ENCODE assay signal across 9 cellular contexts in genomic region chr20:18400460-18400859, GRCh38.
"Had no signal": no experiment of that assay in that cellular context is flagged by ENCODE, and none has a peak within 500 bp of the region (broad histone marks: within the 10 kb centered on the region; RNA-seq: fewer than 3 reads in every experiment).

No MANE protein-coding gene starts in this region.

- H3K9ac ChIP-seq: GM23248 had no signal

- H3K9me3 ChIP-seq: HAP-1 had no signal

- H2AFZ ChIP-seq: GM23248 had no signal

- H3K36me3 ChIP-seq: HAP-1 had no signal

- DNase-seq: GM23248, GOT3, H7, HFFc6, KBM-7 had no signal

- H3K4me1 ChIP-seq: HAP-1 had no signal

- H3K27ac ChIP-seq: GM23248, HL-60 had no signal

- ATAC-seq: HCT116, HepG2 had no signal

- H3K4me3 ChIP-seq: GM23248, HAP-1 had no signal
